Comparison of ENCODE assay signal across 8 cellular contexts in the genomic region with DNA sequence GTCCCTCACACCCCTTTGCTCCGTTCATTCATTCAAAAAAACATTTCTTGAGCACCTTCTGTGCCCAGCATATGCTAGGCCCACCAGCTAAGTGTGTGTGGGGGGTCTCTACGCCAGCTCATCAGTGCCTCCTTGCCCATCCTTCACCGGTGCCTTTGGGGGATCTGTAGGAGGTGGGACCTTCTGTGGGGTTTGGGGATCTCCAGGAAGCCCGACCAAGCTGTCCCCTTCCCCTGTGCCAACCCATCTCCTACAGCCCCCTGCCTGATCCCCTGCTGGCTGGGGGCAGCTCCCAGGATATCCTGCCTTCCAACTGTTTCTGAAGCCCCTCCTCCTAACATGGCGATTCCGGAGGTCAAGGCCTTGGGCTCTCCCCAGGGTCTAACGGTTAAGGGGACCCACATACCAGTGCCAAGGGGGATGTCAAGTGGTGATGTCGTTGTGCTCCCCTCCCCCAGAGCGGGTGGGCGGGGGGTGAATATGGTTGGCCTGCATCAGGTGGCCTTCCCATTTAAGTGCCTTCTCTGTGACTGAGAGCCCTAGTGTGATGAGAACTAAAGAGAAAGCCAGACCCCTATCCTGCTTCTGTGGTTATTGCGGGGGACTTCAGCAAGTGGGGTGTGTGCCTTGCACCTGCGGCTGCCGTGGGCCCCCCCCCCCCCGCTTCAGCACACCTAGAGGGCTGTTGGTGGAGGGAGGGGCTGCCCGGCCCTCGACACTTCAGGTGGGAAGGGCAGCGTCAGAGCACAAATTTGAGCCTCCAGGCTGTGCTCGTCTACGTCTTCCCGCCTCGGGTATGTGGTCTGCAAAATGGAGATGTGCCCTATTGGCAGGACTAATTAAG. TPM values are rescaled to one million over a fixed set of nuclear protein-coding genes. Genes with fewer than 3 reads are reported as not detected.
DNase-seq lines count a peak whose midpoint lies in the region; ATAC-seq and TF ChIP-seq lines count a peak whose summit lies in the region.

No MANE protein-coding gene starts in this region.

- DNase-seq in activated CD8-positive, alpha-beta memory T cell treated with anti-CD3 and anti-CD28 coated beads for 24 hours = peak; percentile 69
- DNase-seq in activated CD8-positive, alpha-beta memory T cell treated with anti-CD3 and anti-CD28 coated beads, Interleukin-2, amount 50 U/mL, for 4 hours = no peak
- DNase-seq in left lung (peak in 1 of 2 donors; percentile 47), epidermal melanocyte (ENCODE audit: insufficient read length, low spot score) (no peak)

- H3K27me3 ChIP-seq in HUES48 (ENCODE audit: control insufficient read depth, insufficient read depth, low read length) = no peaks in the 10 kb centered on the region
- H3K27me3 ChIP-seq in left lung = no peaks in the 10 kb centered on the region

- peak; percentile 33 for ATAC-seq in left lung
- no peak for ATAC-seq in HG03520 (IDR thresholded peaks at IDR 0.05; ENCODE audit: unreplicated experiment)

- H3K9me3 ChIP-seq in HUES48 (ENCODE audit: control insufficient read depth, insufficient read depth, low read length) (no peaks in the 10 kb centered on the region), left lung (no peaks in the 10 kb centered on the region)

- H3K4me3 ChIP-seq in HUES48 (ENCODE audit: low read depth, low read length) (peak overlapping the region; percentile 70), left lung (peak overlapping the region in 1 of 2 donors; percentile 41)

- H3K9ac ChIP-seq in HUES48 (ENCODE audit: low read depth, low read length) = peak overlapping the region; percentile 66; the same call in 1 of the 2 replicates

- H3K36me3 ChIP-seq in HUES48 (ENCODE audit: control insufficient read depth, insufficient read depth, low read length) (peaks cover 19% of the 10 kb centered on the region), left lung (peaks cover 0 to 43% of the 10 kb centered on the region in 2 donors)

- intact Hi-C loops in left lung (cut with DNase I) = loop anchor here in 1 of 2 donors (5.0 kb wide), 1 partner anchor 62 kb away; no protein-coding TSS in a partner anchor

- H3K4me1 ChIP-seq in HUES48 (ENCODE audit: control insufficient read depth, insufficient read depth, low read length) = peaks cover 20% of the 10 kb centered on the region
- peaks cover 32 to 72% of the 10 kb centered on the region in 2 donors for H3K4me1 ChIP-seq in left lung

- TF ChIP-seq CTCF in left lung (IDR thresholded peaks at IDR 0.05) = no peak

- H3K27ac ChIP-seq in HUES48 (ENCODE audit: low read depth, low read length) = peak overlapping the region; percentile 96
- peak overlapping the region; percentile 94 for H3K27ac ChIP-seq in angular gyrus (ENCODE audit: low read depth, low read length)
- peak overlapping the region; percentile 82 to 93 for H3K27ac ChIP-seq in left lung
- H3K27ac ChIP-seq in temporal lobe (ENCODE audit: low read depth, low read length) = peak overlapping the region; percentile 90

RNA-seq across cellular contexts. Expression of gene CTDSP1, which starts 5.9 kb away (rescaled TPM):
- total RNA-seq in left lung (100 to 1,000 TPM; 122 to 147 TPM), temporal lobe (8.6 TPM)

RNA-seq across cellular contexts. Expression of gene VIL1, which starts 13.3 kb away (rescaled TPM):
- under 1 TPM in 1 of 2 donors, not detected in 1; 0.29 TPM for total RNA-seq in left lung
- not detected for total RNA-seq in temporal lobe

RNA-seq across cellular contexts. Expression of gene SLC11A1, which starts 23.5 kb away (rescaled TPM):
- 100 to 1,000 TPM in 1 of 2 donors, 10 to 100 TPM in 1; 98.2 to 194 TPM for total RNA-seq in left lung
- 2.0 TPM for total RNA-seq in temporal lobe

RNA-seq across cellular contexts. Expression of gene CATIP, which starts 48.9 kb away (rescaled TPM):
- total RNA-seq in left lung (1 to 10 TPM in 1 of 2 donors, under 1 TPM in 1; 0.55 to 3.3 TPM), temporal lobe (under 0.01 TPM)

Comparison
In these comparisons a context has a peak if more than half of its experiments do, and no peak if none do; other contexts are left out.
1. RNA of gene CTDSP1, which starts 5.9 kb away (total RNA-seq): 122 to 147 TPM in left lung; 8.6 TPM in temporal lobe (single experiment); every median in the first group is over 10 times any median in the second.
2. RNA of gene SLC11A1, which starts 23.5 kb away (total RNA-seq): 98.2 to 194 TPM in left lung; 2.0 TPM in temporal lobe (single experiment); every median in the first group is over 10 times any median in the second.
3. Peak in every context shown above with its lines, with median percentiles within 50 percentile points of each other: H3K27ac ChIP-seq.